ENCODE assay signal across 24 cellular contexts in genomic region chr5:161700065-161700464, GRCh38. TPM values are rescaled to one million over a fixed set of nuclear protein-coding genes. Genes with fewer than 3 reads are reported as not detected.
DNase-seq lines count a peak whose midpoint lies in the region; ATAC-seq, FAIRE-seq and TF ChIP-seq lines count a peak whose summit lies in the region.
"Had no signal": no experiment of that assay in that cellular context is flagged by ENCODE, and none has a peak within 500 bp of the region (broad histone marks: within the 10 kb centered on the region; RNA-seq: fewer than 3 reads in every experiment).

No MANE protein-coding gene starts in this region.

- no peak overlapping the region for H3K27ac ChIP-seq in HUES64 (ENCODE audit: low read depth, low read length)
- H3K27ac ChIP-seq: BLaER1 treated with 17β-estradiol and CSF1 and Interleukin-3, amounts not matched to agents 10 nM and 100 nM; GM23248 had no signal

- in situ Hi-C loops in G401 (cut with HindIII; ENCODE audit: low sequenced_read_pairs) = no loop called here

- H3K4me3 ChIP-seq in HUES64 (ENCODE audit: low read length) = no peak overlapping the region
- H3K4me3 ChIP-seq in foreskin fibroblast (ENCODE audit: low read depth in 1 of 2, low read length in 2 of 2) = no peak overlapping the region
- H3K4me3 ChIP-seq: BLaER1 treated with 17β-estradiol and CSF1 and Interleukin-3, amounts not matched to agents 10 nM and 100 nM; GM23248 had no signal

- no peaks in the 10 kb centered on the region for H3K27me3 ChIP-seq in HUES64 (ENCODE audit: insufficient read depth, low read length)
- H3K27me3 ChIP-seq: BE2C; BLaER1 treated with 17β-estradiol and CSF1 and Interleukin-3, amounts not matched to agents 10 nM and 100 nM had no signal

- no peaks in the 10 kb centered on the region for H3K36me3 ChIP-seq in HUES64 (ENCODE audit: insufficient read depth, low read length)
- H3K36me3 ChIP-seq: BE2C; BLaER1 treated with 17β-estradiol and CSF1 and Interleukin-3, amounts not matched to agents 10 nM and 100 nM had no signal

- DNase-seq in G401 (ENCODE audit: low spot score) (peak; percentile 94), cerebellum (ENCODE audit: low spot score) (peak; percentile 76), RCC 7860 (ENCODE audit: low spot score) (no peak), foreskin fibroblast (no peak)
- DNase-seq: BE2C; CD4-positive, alpha-beta T cell; CD8-positive, alpha-beta memory T cell; DMS 273 treated with DMSO at 0.1 percent for 48 hours; DMS79; EL; GF-D8; GM23248; H9 had no signal

- WGBS in HUES64 = 82% methylated on average over 4 of the region's 4 CpGs

- FAIRE-seq in RCC 7860 (lab: Jason Lieb, UNC) = no peak
- FAIRE-seq: D721Med, GM12891, GM18507, GM19239 had no signal

- TF ChIP-seq CTCF in foreskin fibroblast (IDR thresholded peaks at IDR 0.05; ENCODE audit: low read depth, low read length) = no peak

- no peaks in the 10 kb centered on the region for H3K9me3 ChIP-seq in HUES64 (ENCODE audit: insufficient read depth, low read depth, low read length)
- H3K9me3 ChIP-seq: BE2C; BLaER1 treated with 17β-estradiol and CSF1 and Interleukin-3, amounts not matched to agents 10 nM and 100 nM had no signal

- H3K4me1 ChIP-seq in HUES64 (ENCODE audit: insufficient read depth, low read length) = no peaks in the 10 kb centered on the region
- H3K4me1 ChIP-seq: BE2C; BLaER1 treated with 17β-estradiol and CSF1 and Interleukin-3, amounts not matched to agents 10 nM and 100 nM had no signal

- ATAC-seq in GM18519 (IDR thresholded peaks at IDR 0.05; ENCODE audit: low FRiP score, unreplicated experiment) = no peak
- ATAC-seq: HCT116 had no signal

- 0 out of 2 replicates have a peak overlapping the region, but pooled peaks have one; percentile 12 for H3K9ac ChIP-seq in HUES64 (ENCODE audit: low read depth, low read length)
- H3K9ac ChIP-seq: BLaER1 treated with 17β-estradiol and CSF1 and Interleukin-3, amounts not matched to agents 10 nM and 100 nM; GM23248 had no signal

RNA-seq across cellular contexts. Expression of gene GABRA6, which starts 14.5 kb away (rescaled TPM):
- not detected in 2 replicates for total RNA-seq in G401 (2014; rRNA removed; shearing (Covaris generic))
- polyA plus RNA-seq in HUES64 (2013, experiment 1 of 2) = not detected
- polyA plus RNA-seq in HUES64 (2013, experiment 2 of 2) = not detected
- 4.4 TPM for total RNA-seq in cerebellum
- total RNA-seq: A172; CD4-positive, alpha-beta T cell; CD8-positive, alpha-beta memory T cell; GM23248; H9 had no signal
- polyA plus RNA-seq: AG04450; CD14-positive monocyte; CD8-positive, alpha-beta memory T cell; GM23248 had no signal

Comparison
In these comparisons a context has a peak if more than half of its experiments do, and no peak if none do; other contexts are left out.
1. DNase-seq: peak in G401 (single experiment) and cerebellum (single experiment); none in RCC 7860 (single experiment) and foreskin fibroblast (0 of 2).